In genomic region chr3:10007126-10007782, GRCh38 we compare ENCODE assay signal across 1 cellular context.
A peak's percentile ranks its signal among the peaks of the same experiment; 100 is the strongest.
TF ChIP-seq lines count a peak whose summit lies in the region.

No MANE protein-coding gene starts in this region.

TF ChIP-seq in GM12878, 131 proteins besides CTCF, POLR2A, EP300 and RAD21:
- TF ChIP-seq CBX5 (IDR thresholded peaks at IDR 0.05; ENCODE audit: low read depth) (no peak), ASH2L (IDR thresholded peaks at IDR 0.05; ENCODE audit: borderline replicate concordance, low read depth) (no peak), MYB (IDR thresholded peaks at IDR 0.05; ENCODE audit: borderline replicate concordance, low read depth, low read length) (no peak), BCL3 (IDR thresholded peaks at IDR 0.05; ENCODE audit: borderline replicate concordance, insufficient read depth, low read depth, low read length, poor library complexity, severe bottlenecking) (peak; percentile 5)
